1 cellular context compared by ENCODE assay signal in genomic region chr11:67288198-67288451, GRCh38.
TF ChIP-seq lines count a peak whose summit lies in the region.

No MANE protein-coding gene starts in this region.

TF ChIP-seq in K562, 482 proteins besides CTCF, POLR2A, EP300 and RAD21 (continued from another document):
- TF ChIP-seq, protein P1, sequence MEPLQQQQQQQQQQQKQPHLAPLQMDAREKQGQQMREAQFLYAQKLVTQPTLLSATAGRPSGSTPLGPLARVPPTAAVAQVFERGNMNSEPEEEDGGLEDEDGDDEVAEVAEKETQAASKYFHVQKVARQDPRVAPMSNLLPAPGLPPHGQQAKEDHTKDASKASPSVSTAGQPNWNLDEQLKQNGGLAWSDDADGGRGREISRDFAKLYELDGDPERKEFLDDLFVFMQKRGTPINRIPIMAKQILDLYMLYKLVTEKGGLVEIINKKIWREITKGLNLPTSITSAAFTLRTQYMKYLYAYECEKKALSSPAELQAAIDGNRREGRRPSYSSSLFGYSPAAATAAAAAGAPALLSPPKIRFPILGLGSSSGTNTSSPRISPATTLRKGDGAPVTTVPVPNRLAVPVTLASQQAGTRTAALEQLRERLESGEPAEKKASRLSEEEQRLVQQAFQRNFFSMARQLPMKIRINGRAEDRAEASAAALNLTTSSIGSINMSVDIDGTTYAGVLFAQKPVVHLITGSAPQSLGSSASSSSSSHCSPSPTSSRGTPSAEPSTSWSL (CRISPR knock-in tag; IDR thresholded peaks at IDR 0.05; ENCODE audit: borderline replicate concordance): no peak
- TF ChIP-seq IRF2 (CRISPR knock-in tag; IDR thresholded peaks at IDR 0.05) (no peak), NR1H2 (CRISPR knock-in tag; IDR thresholded peaks at IDR 0.05) (peak; percentile 38; the same call in 1 of the 2 replicates), BRD9 (IDR thresholded peaks at IDR 0.05; ENCODE audit: low read depth, partially characterized antibody) (no peak), ZNF830 (CRISPR knock-in tag; IDR thresholded peaks at IDR 0.05) (no peak; the same call in 1 of the 2 replicates), PHB2 (IDR thresholded peaks at IDR 0.05; ENCODE audit: low read depth) (no peak), ZNF143 (CRISPR knock-in tag; IDR thresholded peaks at IDR 0.05) (no peak), ZBTB7A (IDR thresholded peaks at IDR 0.05; ENCODE audit: borderline replicate concordance, control insufficient read depth, low read depth, low read length) (peak; percentile 83; the same call in 1 of the 2 replicates), ZNF507 (tag; conservative IDR thresholded peaks at IDR 0.05) (no peak), TAF9B (IDR thresholded peaks at IDR 0.05; ENCODE audit: partially characterized antibody) (no peak), ZFX (CRISPR knock-in tag; IDR thresholded peaks at IDR 0.05) (no peak), ID3 (CRISPR knock-in tag; IDR thresholded peaks at IDR 0.05) (no peak), ID3 (tag; IDR thresholded peaks at IDR 0.05) (0 out of 2 replicates have a peak, but pooled peaks have one; percentile 21), IRF9 (tag; IDR thresholded peaks at IDR 0.05) (no peak), PHF20 (IDR thresholded peaks at IDR 0.05; ENCODE audit: partially characterized antibody) (no peak), TCF7L2 (IDR thresholded peaks at IDR 0.05; ENCODE audit: low read depth, low read length) (no peak), GATAD2B (IDR thresholded peaks at IDR 0.05; ENCODE audit: borderline replicate concordance) (no peak), FOXO4 (CRISPR knock-in tag; IDR thresholded peaks at IDR 0.05) (0 out of 2 replicates have a peak, but pooled peaks have one; percentile 13), NELFE (IDR thresholded peaks at IDR 0.05; ENCODE audit: insufficient read depth, insufficient read length) (no peak), MAZ (CRISPR knock-in tag; conservative IDR thresholded peaks at IDR 0.05 in 1 of 2, IDR thresholded peaks at IDR 0.05 in 1 of 2) (peak in 1 of 2 experiments; percentile 6; a peak in 1 of 4 replicates), ELK3 (CRISPR knock-in tag; IDR thresholded peaks at IDR 0.05) (no peak), EP400 (IDR thresholded peaks at IDR 0.05) (no peak), THRB (CRISPR knock-in tag; conservative IDR thresholded peaks at IDR 0.05) (peak; percentile 63; the same call in 1 of the 2 replicates), NR4A1 (CRISPR knock-in tag; IDR thresholded peaks at IDR 0.05) (peak; percentile 84; the same call in 1 of the 2 replicates), NR4A1 (tag; IDR thresholded peaks at IDR 0.05) (peak; percentile 41; the same call in 1 of the 2 replicates), NR2C1 (IDR thresholded peaks at IDR 0.05) (no peak), NR2C1 (tag; IDR thresholded peaks at IDR 0.05) (peak; percentile 60)
- TF ChIP-seq, protein P2, sequence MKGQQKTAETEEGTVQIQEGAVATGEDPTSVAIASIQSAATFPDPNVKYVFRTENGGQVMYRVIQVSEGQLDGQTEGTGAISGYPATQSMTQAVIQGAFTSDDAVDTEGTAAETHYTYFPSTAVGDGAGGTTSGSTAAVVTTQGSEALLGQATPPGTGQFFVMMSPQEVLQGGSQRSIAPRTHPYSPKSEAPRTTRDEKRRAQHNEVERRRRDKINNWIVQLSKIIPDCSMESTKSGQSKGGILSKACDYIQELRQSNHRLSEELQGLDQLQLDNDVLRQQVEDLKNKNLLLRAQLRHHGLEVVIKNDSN (CRISPR knock-in tag; IDR thresholded peaks at IDR 0.05): peak; percentile 59
- TF ChIP-seq, protein P3, sequence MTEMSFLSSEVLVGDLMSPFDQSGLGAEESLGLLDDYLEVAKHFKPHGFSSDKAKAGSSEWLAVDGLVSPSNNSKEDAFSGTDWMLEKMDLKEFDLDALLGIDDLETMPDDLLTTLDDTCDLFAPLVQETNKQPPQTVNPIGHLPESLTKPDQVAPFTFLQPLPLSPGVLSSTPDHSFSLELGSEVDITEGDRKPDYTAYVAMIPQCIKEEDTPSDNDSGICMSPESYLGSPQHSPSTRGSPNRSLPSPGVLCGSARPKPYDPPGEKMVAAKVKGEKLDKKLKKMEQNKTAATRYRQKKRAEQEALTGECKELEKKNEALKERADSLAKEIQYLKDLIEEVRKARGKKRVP (CRISPR knock-in tag; IDR thresholded peaks at IDR 0.05): 0 out of 2 replicates have a peak, but pooled peaks have one; percentile 10
- TF ChIP-seq, protein P4, sequence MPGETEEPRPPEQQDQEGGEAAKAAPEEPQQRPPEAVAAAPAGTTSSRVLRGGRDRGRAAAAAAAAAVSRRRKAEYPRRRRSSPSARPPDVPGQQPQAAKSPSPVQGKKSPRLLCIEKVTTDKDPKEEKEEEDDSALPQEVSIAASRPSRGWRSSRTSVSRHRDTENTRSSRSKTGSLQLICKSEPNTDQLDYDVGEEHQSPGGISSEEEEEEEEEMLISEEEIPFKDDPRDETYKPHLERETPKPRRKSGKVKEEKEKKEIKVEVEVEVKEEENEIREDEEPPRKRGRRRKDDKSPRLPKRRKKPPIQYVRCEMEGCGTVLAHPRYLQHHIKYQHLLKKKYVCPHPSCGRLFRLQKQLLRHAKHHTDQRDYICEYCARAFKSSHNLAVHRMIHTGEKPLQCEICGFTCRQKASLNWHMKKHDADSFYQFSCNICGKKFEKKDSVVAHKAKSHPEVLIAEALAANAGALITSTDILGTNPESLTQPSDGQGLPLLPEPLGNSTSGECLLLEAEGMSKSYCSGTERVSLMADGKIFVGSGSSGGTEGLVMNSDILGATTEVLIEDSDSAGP (CRISPR knock-in tag; IDR thresholded peaks at IDR 0.05): no peak
- TF ChIP-seq, protein P5, sequence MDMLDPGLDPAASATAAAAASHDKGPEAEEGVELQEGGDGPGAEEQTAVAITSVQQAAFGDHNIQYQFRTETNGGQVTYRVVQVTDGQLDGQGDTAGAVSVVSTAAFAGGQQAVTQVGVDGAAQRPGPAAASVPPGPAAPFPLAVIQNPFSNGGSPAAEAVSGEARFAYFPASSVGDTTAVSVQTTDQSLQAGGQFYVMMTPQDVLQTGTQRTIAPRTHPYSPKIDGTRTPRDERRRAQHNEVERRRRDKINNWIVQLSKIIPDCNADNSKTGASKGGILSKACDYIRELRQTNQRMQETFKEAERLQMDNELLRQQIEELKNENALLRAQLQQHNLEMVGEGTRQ (CRISPR knock-in tag; IDR thresholded peaks at IDR 0.05): peak; percentile 42; the same call in 1 of the 2 replicates
